29 cellular contexts compared by ENCODE assay signal in the genomic region with DNA sequence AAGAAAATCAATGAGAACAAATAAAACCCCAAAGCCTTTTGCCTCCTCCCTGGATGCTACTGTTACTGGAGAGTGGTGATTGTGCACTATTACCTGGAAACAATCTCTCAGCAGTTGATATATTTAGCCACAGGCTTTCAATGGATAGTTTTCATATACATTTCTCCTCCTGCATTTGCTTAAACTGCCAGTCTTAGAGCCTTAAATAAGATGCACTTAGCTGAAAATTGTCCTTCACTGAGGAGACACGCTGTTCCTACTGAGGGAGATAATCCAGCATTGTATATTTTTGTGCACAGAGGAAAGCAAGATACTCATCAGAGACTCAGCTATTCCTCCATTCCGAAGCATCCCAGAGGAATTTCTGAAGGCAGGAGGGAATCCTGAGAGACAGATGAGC.
"Had no signal": no experiment of that assay in that cellular context is flagged by ENCODE, and none has a peak within 500 bp of the region (broad histone marks: within the 10 kb centered on the region; RNA-seq: fewer than 3 reads in every experiment).

No MANE protein-coding gene starts in this region.

- H3K36me3 ChIP-seq: adrenal gland, ascending aorta, brain microvascular endothelial cell, breast epithelium, cardiac muscle cell had no signal

- DNase-seq: activated effector memory CD4-positive, alpha-beta T cell treated with anti-CD3 and anti-CD28 coated beads, Interleukin-2, amount 50 U/mL, for 16 hours; activated effector memory CD4-positive, alpha-beta T cell treated with Interleukin-2 at 50 U/mL for 16 hours; activated gamma-delta T cell; activated gamma-delta T cell treated with Interleukin-2 at 50 U/mL for 16 hours; activated naive CD4-positive, alpha-beta T cell; activated naive CD4-positive, alpha-beta T cell treated with anti-CD3 and anti-CD28 coated beads for 36 hours; activated naive CD4-positive, alpha-beta T cell treated with anti-CD3 and anti-CD28 coated beads, Interleukin-2, amount 10 ng/mL, durations not matched to agents 7 days and 5 days; activated naive CD4-positive, alpha-beta T cell treated with anti-CD3 and anti-CD28 coated beads, Interleukin-2, amount 50 U/mL, for 16 hours; activated naive CD8-positive, alpha-beta T cell treated with anti-CD3 and anti-CD28 coated beads for 36 hours; activated naive CD8-positive, alpha-beta T cell treated with anti-CD3 and anti-CD28 coated beads, Interleukin-2, amount 10 ng/mL, durations not matched to agents 7 days and 5 days; activated naive CD8-positive, alpha-beta T cell treated with anti-CD3 and anti-CD28 coated beads, Interleukin-2, amount 50 U/mL, for 24 hours; activated T-cell treated with anti-CD3 and anti-CD28 coated beads, Interleukin-2, amount 50 U/mL, for 1 hour; activated T-cell treated with anti-CD3 and anti-CD28 coated beads, Interleukin-2, amount 50 U/mL, for 24 hours; activated T-cell treated with anti-CD3 and anti-CD28 coated beads, Interleukin-2, amount 50 U/mL, for 4 hours; activated T-cell treated with anti-CD3 and anti-CD28 coated beads, Interleukin-2, amount 50 U/mL, for 48 hours; activated T-cell treated with anti-CD3 and anti-CD28 coated beads, Interleukin-2, amount 50 U/mL, for 72 hours; adrenal gland; amniotic stem cell; amygdala; anterior cingulate cortex; aorta; body of pancreas; brain microvascular endothelial cell; caudate nucleus; central memory CD4-positive, alpha-beta T cell; cerebellar nuclear complex had no signal

- H3K27ac ChIP-seq: adrenal gland, ascending aorta, body of pancreas, brain microvascular endothelial cell, breast epithelium, cardiac muscle cell had no signal

- H3K27me3 ChIP-seq: adrenal gland, ascending aorta, body of pancreas, brain microvascular endothelial cell, cardiac muscle cell had no signal

- H3K4me3 ChIP-seq: adrenal gland, ascending aorta, body of pancreas, breast epithelium, cardiac muscle cell had no signal

- H3K9me3 ChIP-seq: adrenal gland, ascending aorta, body of pancreas, breast epithelium had no signal
